In genomic region chr17:59743842-59744241, GRCh38 we compare ENCODE assay signal across 30 cellular contexts.
"Had no signal": no experiment of that assay in that cellular context is flagged by ENCODE, and none has a peak within 500 bp of the region (broad histone marks: within the 10 kb centered on the region; RNA-seq: fewer than 3 reads in every experiment).

No MANE protein-coding gene starts in this region.

- H3K9me3 ChIP-seq: ovary, suprapubic skin, testis, tibial artery, transverse colon, upper lobe of right lung, uterus had no signal

- H3K4me3 ChIP-seq: ovary, psoas muscle, skin epidermis, suprapubic skin, testis, tibial artery, transverse colon, upper lobe of right lung, uterus had no signal

- H3K9ac ChIP-seq: parathyroid adenoma had no signal

- H3K27me3 ChIP-seq: ovary, suprapubic skin, testis, tibial artery, transverse colon, upper lobe of right lung, uterus had no signal

- H3K36me3 ChIP-seq: ovary, uterus had no signal

- H3K27ac ChIP-seq: ovary, parathyroid adenoma, psoas muscle, skin epidermis, suprapubic skin, tibial artery, transverse colon, upper lobe of right lung, uterus had no signal

- H2AFZ ChIP-seq: parathyroid adenoma had no signal

- H3K79me2 ChIP-seq: parathyroid adenoma had no signal

- H3K27ac Mint-ChIP-seq: nephron progenitor cell; stimulated activated effector memory CD8-positive, alpha-beta T cell treated with anti-CD3 and anti-CD28 coated beads, Interleukin-12 subunit alpha, Interleukin-12 subunit beta, amount 100 ng/mL, for 72 hours; type B pancreatic cell had no signal

- H3K4me1 Mint-ChIP-seq: naive B cell; nephron progenitor cell; neural crest cell; stimulated activated effector memory CD8-positive, alpha-beta T cell treated with anti-CD3 and anti-CD28 coated beads, Interleukin-12 subunit alpha, Interleukin-12 subunit beta, amount 100 ng/mL, for 72 hours had no signal

- H3K9me3 Mint-ChIP-seq: natural killer cell treated with Interleukin-12 subunit alpha and Interleukin-12 subunit beta and Interleukin-15 and Interleukin-18, amount 100 ng/mL, for 72 hours; stimulated activated effector memory CD8-positive, alpha-beta T cell treated with anti-CD3 and anti-CD28 coated beads, Interleukin-12 subunit alpha, Interleukin-12 subunit beta, amount 100 ng/mL, for 72 hours; type B pancreatic cell had no signal

- DNase-seq: naive B cell; naive thymus-derived CD8-positive, alpha-beta T cell; nephron progenitor cell; occipital lobe; ovary; posterior cingulate gyrus; psoas muscle; right cardiac atrium; stimulated activated CD4-positive, alpha-beta T cell treated with anti-CD3 and anti-CD28 coated beads, Interleukin-15, amount 100 ng/mL, for 24 hours; stimulated activated CD4-positive, alpha-beta T cell treated with anti-CD3 and anti-CD28 coated beads, Interleukin-2, amount 100 ng/mL, for 24 hours; stimulated activated CD4-positive, alpha-beta T cell treated with anti-CD3 and anti-CD28 coated beads, Interleukin-2, amount 100 ng/mL, for 48 hours; stimulated activated CD4-positive, alpha-beta T cell treated with anti-CD3 and anti-CD28 coated beads, Interleukin-4, amount 100 ng/mL, for 24 hours; stimulated activated naive CD4-positive, alpha-beta T cell; stimulated activated naive CD8-positive, alpha-beta T cell treated with anti-CD3 and anti-CD28 coated beads, Interleukin-15, amount 100 ng/mL, for 72 hours; stimulated activated naive CD8-positive, alpha-beta T cell treated with anti-CD3 and anti-CD28 coated beads, Interleukin-15, Interleukin-2, amounts not matched to agents 100 U/mL and 50 U/mL, for 24 hours; substantia nigra; testis; tibial artery; transverse colon; upper lobe of right lung; uterus had no signal

- H3K4me1 ChIP-seq: parathyroid adenoma, psoas muscle, suprapubic skin, tibial artery, upper lobe of right lung, uterus had no signal

- H3K4me3 Mint-ChIP-seq: naive B cell; naive thymus-derived CD8-positive, alpha-beta T cell; natural killer cell treated with Interleukin-12 subunit alpha and Interleukin-12 subunit beta and Interleukin-15 and Interleukin-18, amount 100 ng/mL, for 72 hours; nephron progenitor cell; neural crest cell; stimulated activated effector memory CD8-positive, alpha-beta T cell treated with anti-CD3 and anti-CD28 coated beads, Interleukin-12 subunit alpha, Interleukin-12 subunit beta, amount 100 ng/mL, for 72 hours; stimulated activated naive CD8-positive, alpha-beta T cell treated with anti-CD3 and anti-CD28 coated beads, Interleukin-15, amount 100 ng/mL, for 72 hours; type B pancreatic cell had no signal

- ATAC-seq: naive thymus-derived CD8-positive, alpha-beta T cell; natural killer cell treated with Interleukin-12 subunit alpha and Interleukin-12 subunit beta and Interleukin-15 and Interleukin-18, amount 100 ng/mL, for 72 hours; psoas muscle; right cardiac atrium; sciatic nerve; stimulated activated effector memory CD8-positive, alpha-beta T cell treated with anti-CD3 and anti-CD28 coated beads, Interleukin-12 subunit alpha, Interleukin-12 subunit beta, amount 100 ng/mL, for 72 hours; stimulated activated naive CD8-positive, alpha-beta T cell treated with anti-CD3 and anti-CD28 coated beads, Interleukin-15, amount 100 ng/mL, for 72 hours; stimulated activated naive CD8-positive, alpha-beta T cell treated with anti-CD3 and anti-CD28 coated beads, Interleukin-15, Interleukin-2, amounts not matched to agents 100 U/mL and 50 U/mL, for 24 hours; upper lobe of right lung had no signal

- H3K27me3 Mint-ChIP-seq: naive B cell; naive thymus-derived CD8-positive, alpha-beta T cell; natural killer cell treated with Interleukin-12 subunit alpha and Interleukin-12 subunit beta and Interleukin-15 and Interleukin-18, amount 100 ng/mL, for 72 hours; progenitor cell of endocrine pancreas; stimulated activated naive CD8-positive, alpha-beta T cell treated with anti-CD3 and anti-CD28 coated beads, Interleukin-15, amount 100 ng/mL, for 72 hours; type B pancreatic cell had no signal
